In the genomic region with DNA sequence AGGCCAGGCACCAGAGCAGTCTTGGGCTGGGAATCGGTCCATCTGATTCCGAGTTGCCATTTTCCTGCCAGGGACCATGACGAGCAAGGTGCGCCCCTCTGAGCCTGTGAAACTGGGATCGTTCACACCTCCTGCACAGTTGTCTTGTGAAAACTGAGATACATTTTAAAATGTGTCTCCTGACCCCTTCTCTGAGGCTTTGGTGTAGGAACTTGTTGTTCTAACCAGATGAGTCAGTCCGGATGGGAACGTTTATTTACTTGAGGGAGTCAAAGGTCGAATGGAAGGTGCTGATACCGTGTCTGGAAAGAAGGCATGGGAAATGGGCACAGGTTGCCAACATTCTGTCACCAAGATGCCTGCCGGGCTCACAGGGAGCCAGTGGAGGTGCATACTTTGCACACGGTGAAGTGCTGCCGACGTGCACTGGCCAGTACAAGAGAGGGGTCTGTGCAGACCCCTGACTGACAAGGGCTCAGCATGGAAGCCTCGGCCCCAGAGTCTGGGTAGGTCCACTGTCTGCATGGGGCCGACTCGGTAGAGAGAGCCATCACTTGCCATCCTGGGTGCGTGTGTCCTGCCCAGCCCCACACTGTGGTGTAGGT, we compare ENCODE assay signal across 15 cellular contexts. TPM values are rescaled to one million over a fixed set of nuclear protein-coding genes. Genes with fewer than 3 reads are reported as not detected.
DNase-seq lines count a peak whose midpoint lies in the region; ATAC-seq and TF ChIP-seq lines count a peak whose summit lies in the region.
"Had no signal": no experiment of that assay in that cellular context is flagged by ENCODE, and none has a peak within 500 bp of the region (broad histone marks: within the 10 kb centered on the region; RNA-seq: fewer than 3 reads in every experiment).

No MANE protein-coding gene starts in this region.

- CTCF ChIA-PET in PC-3 (lab: Charles Lee), result no interaction called here

- H2BK5ac ChIP-seq in neuronal stem cell (ENCODE audit: low read length) (no peak overlapping the region), trophoblast cell (ENCODE audit: low read depth, low read length, poor library complexity) (no peak overlapping the region)

- no peak overlapping the region for H3K4me3 ChIP-seq in PC-3 (ENCODE audit: low read length)
- no peak overlapping the region for H3K4me3 ChIP-seq in fibroblast of pulmonary artery (replicated peaks; ENCODE audit: low read depth, low read length)
- no peak overlapping the region for H3K4me3 ChIP-seq in neuronal stem cell (ENCODE audit: low read length in 2 of 2)
- no peak overlapping the region for H3K4me3 ChIP-seq in trophoblast cell (ENCODE audit: low read depth, low read length)

- no peak overlapping the region for H3K4ac ChIP-seq in neuronal stem cell (ENCODE audit: low read length)
- no peak overlapping the region for H3K4ac ChIP-seq in trophoblast cell (ENCODE audit: low read depth, low read length)

- H2AK5ac ChIP-seq in neuronal stem cell (ENCODE audit: low read depth, low read length) (peak overlapping the region; percentile 1), trophoblast cell (ENCODE audit: low read length) (no peak overlapping the region)

- no peaks in the 10 kb centered on the region for H3F3A ChIP-seq in PC-3 (ENCODE audit: low read length, unreplicated experiment)

- intact Hi-C loops in PC-3 (cut with micrococcal nuclease), result loop anchor here (2.0 to 5.0 kb wide), 2 partner anchors 60 to 319 kb away; a partner anchor contains a TSS

- H3K27me3 ChIP-seq in PC-3 (ENCODE audit: low read length) (no peaks in the 10 kb centered on the region), neuronal stem cell (ENCODE audit: control insufficient read depth in 3 of 3, insufficient read depth in 3 of 3, low read depth in 1 of 3, low read length in 3 of 3) (peaks cover 0 to 69% (median 0%) of the 10 kb centered on the region in 3 experiments), trophoblast cell (ENCODE audit: insufficient read depth, low read length) (no peaks in the 10 kb centered on the region)

- H3K23ac ChIP-seq in neuronal stem cell (ENCODE audit: low read depth, low read length, poor library complexity), result no peak overlapping the region
- H3K23ac ChIP-seq in trophoblast cell (ENCODE audit: low read length), result no peak overlapping the region

- H3K14ac ChIP-seq in neuronal stem cell (ENCODE audit: low read length) (no peak overlapping the region), trophoblast cell (ENCODE audit: low read length) (no peak overlapping the region)

- H2BK120ac ChIP-seq in neuronal stem cell (ENCODE audit: low read depth, low read length), result no peak overlapping the region
- no peak overlapping the region for H2BK120ac ChIP-seq in trophoblast cell (ENCODE audit: insufficient read depth, low read length, poor library complexity)

- TF ChIP-seq CTCF in PC-3 (conservative IDR thresholded peaks at IDR 0.05; ENCODE audit: low read depth, low read length) (no peak), fibroblast of pulmonary artery (IDR thresholded peaks at IDR 0.05; ENCODE audit: low read length, missing control alignments) (no peak)

- peak overlapping the region; percentile 32; the same call in 1 of the 2 replicates for H3K4me2 ChIP-seq in PC-3 (ENCODE audit: low read length)
- H3K4me2 ChIP-seq in neuronal stem cell (ENCODE audit: insufficient read depth, low read length, poor library complexity, severe bottlenecking), result no peak overlapping the region
- no peak overlapping the region for H3K4me2 ChIP-seq in trophoblast cell (ENCODE audit: low read length)

- no peak overlapping the region for H3K9ac ChIP-seq in PC-3 (ENCODE audit: low read length)
- no peak overlapping the region for H3K9ac ChIP-seq in neuronal stem cell (ENCODE audit: low read depth, low read length, poor library complexity)
- H3K9ac ChIP-seq in trophoblast cell (ENCODE audit: low read length), result no peak overlapping the region

- no peak overlapping the region for H4K91ac ChIP-seq in neuronal stem cell (ENCODE audit: low read depth, low read length, poor library complexity)
- H4K91ac ChIP-seq in trophoblast cell (ENCODE audit: low read depth, low read length), result no peak overlapping the region

- no peaks in the 10 kb centered on the region for H4K20me1 ChIP-seq in PC-3 (ENCODE audit: low read length)

- H3K9me2 ChIP-seq in PC-3 (replicated peaks; ENCODE audit: low read length), result no peaks in the 10 kb centered on the region

- H3K79me2 ChIP-seq in PC-3 (ENCODE audit: low read length) (no peaks in the 10 kb centered on the region), trophoblast cell (ENCODE audit: control insufficient read depth, insufficient read depth, low read length, poor library complexity) (no peaks in the 10 kb centered on the region)

- no peak overlapping the region for H4K12ac ChIP-seq in trophoblast cell (ENCODE audit: low read depth, low read length)

- POLR2A ChIA-PET in PC-3 (lab: Charles Lee; ENCODE audit: unreplicated experiment), result no interaction called here

- no peak overlapping the region for H3K18ac ChIP-seq in neuronal stem cell (ENCODE audit: low read length)
- H3K18ac ChIP-seq in trophoblast cell (ENCODE audit: low read length), result no peak overlapping the region

- H3K9me3 ChIP-seq in PC-3 (ENCODE audit: low read length), result no peaks in the 10 kb centered on the region
- H3K9me3 ChIP-seq in neuronal stem cell (replicated peaks in 1 of 2; ENCODE audit: control insufficient read depth in 2 of 2, insufficient read depth in 1 of 2, low read depth in 1 of 2, low read length in 2 of 2), result no peaks in the 10 kb centered on the region
- H3K9me3 ChIP-seq in trophoblast cell (ENCODE audit: insufficient read depth, low read depth, low read length), result no peaks in the 10 kb centered on the region

- H3K4me1 ChIP-seq in PC-3 (ENCODE audit: insufficient read depth, low read length), result peaks cover 9% of the 10 kb centered on the region
- H3K4me1 ChIP-seq in neuronal stem cell (ENCODE audit: control insufficient read depth in 2 of 2, insufficient read depth in 1 of 2, low read depth in 1 of 2, low read length in 2 of 2), result peaks cover 5 to 6% of the 10 kb centered on the region in 2 donors
- peaks cover 0 to 2% of the 10 kb centered on the region in 2 experiments for H3K4me1 ChIP-seq in trophoblast cell (ENCODE audit: control insufficient read depth in 1 of 2, insufficient read depth in 2 of 2, low read length in 2 of 2)

- WGBS in neuronal stem cell (ENCODE audit: extremely low coverage in 2 of 2, insufficient read length in 2 of 2, insufficient replicate concordance in 1 of 2), 2 donors, result no CpG with 5 or more reads among the region's 17 CpGs
- WGBS in trophoblast cell (ENCODE audit: extremely low coverage, insufficient coverage, insufficient read length), result no CpG with 5 or more reads among the region's 17 CpGs

- H2AFZ ChIP-seq in PC-3 (ENCODE audit: low read length) (no peak overlapping the region), neuronal stem cell (ENCODE audit: low read length) (no peak overlapping the region), trophoblast cell (ENCODE audit: insufficient read depth, low read length, poor library complexity) (no peak overlapping the region)

- H3K36me3 ChIP-seq in PC-3 (ENCODE audit: low read depth, low read length), result no peaks in the 10 kb centered on the region
- H3K36me3 ChIP-seq in neuronal stem cell (replicated peaks in 1 of 2; ENCODE audit: control insufficient read depth in 2 of 2, insufficient read depth in 2 of 2, low read length in 2 of 2), result no peaks in the 10 kb centered on the region
- H3K36me3 ChIP-seq in trophoblast cell (ENCODE audit: control insufficient read depth in 1 of 2, insufficient read depth in 2 of 2, low read length in 2 of 2), result no peaks in the 10 kb centered on the region

- ATAC-seq in PC-3 (peak; percentile 51), HG02571 (IDR thresholded peaks at IDR 0.05; ENCODE audit: unreplicated experiment) (no peak)

- H4K8ac ChIP-seq in neuronal stem cell (ENCODE audit: low read depth, low read length), result no peak overlapping the region
- no peak overlapping the region for H4K8ac ChIP-seq in trophoblast cell (ENCODE audit: low read depth, low read length)

- DNase-seq in DMS53 treated with DMSO at 0.1 percent for 48 hours (lab: John Stamatoyannopoulos, UW; ENCODE audit: unreplicated experiment) (peak; percentile 56), PC-3 (peak; percentile 51), fibroblast of pulmonary artery (ENCODE audit: low read depth) (peak; percentile 29), neuronal stem cell (ENCODE audit: low spot score) (no peak), T-helper 1 cell (no peak), MV-4-11 (lab: John Stamatoyannopoulos, UW) (no peak), trophoblast cell (no peak)
- DNase-seq: activated CD4-positive, alpha-beta T cell treated with anti-CD3 and anti-CD28 coated beads for 4 hours; activated T-cell treated with anti-CD3 and anti-CD28 coated beads, Interleukin-2, amount 50 U/mL, for 48 hours; erythroblast; naive thymus-derived CD8-positive, alpha-beta T cell; NCI-H1092 treated with DMSO at 0.1 percent for 48 hours; SIG-M5; stimulated activated naive B cell treated with anti-CD40 and anti-IgM and Interleukin-4, amounts not matched to agents 10 μg/mL and 1 μg/mL and 100 μg/mL, for 72 hours had no signal

- H2BK12ac ChIP-seq in neuronal stem cell (ENCODE audit: low read length), result no peak overlapping the region
- no peak overlapping the region for H2BK12ac ChIP-seq in trophoblast cell (ENCODE audit: low read length)

- H3K27ac ChIP-seq in PC-3 (ENCODE audit: low read length), result no peak overlapping the region
- no peak overlapping the region for H3K27ac ChIP-seq in neuronal stem cell (replicated peaks; ENCODE audit: low read length)
- H3K27ac ChIP-seq in trophoblast cell (ENCODE audit: low read depth, low read length), result no peak overlapping the region

- BruUV-seq in PC-3 (replicated peaks; lab: Mats Ljungman, UMichigan), result no TSS peak

- H3K79me1 ChIP-seq in neuronal stem cell (ENCODE audit: low read depth, low read length) (no peaks in the 10 kb centered on the region), trophoblast cell (ENCODE audit: low read length) (no peaks in the 10 kb centered on the region)

- peak overlapping the region; percentile 76 for H2BK15ac ChIP-seq in neuronal stem cell (ENCODE audit: low read length)

RNA-seq across cellular contexts. Expression of a gene that starts 7.4 kb away (rescaled TPM):
- 0.12 and 0.26 TPM in 2 replicates for total RNA-seq in PC-3 (2014; rRNA removed)
- 3.7 TPM for polyA plus RNA-seq in neuronal stem cell (2013, experiment 1 of 2)
- polyA plus RNA-seq in neuronal stem cell (2013, experiment 2 of 2), result 4.2 TPM
- polyA plus RNA-seq in trophoblast cell (2013), result 0.06 and 0.08 TPM in 2 replicates
- polyA plus RNA-seq: naive thymus-derived CD8-positive, alpha-beta T cell had no signal

RNA-seq across cellular contexts. Expression of a gene that starts 59.0 kb away (rescaled TPM):
- 32.3 and 41.5 TPM in 2 replicates for total RNA-seq in PC-3 (2014; rRNA removed)
- 23.2 TPM for polyA plus RNA-seq in neuronal stem cell (2013, experiment 1 of 2)
- polyA plus RNA-seq in neuronal stem cell (2013, experiment 2 of 2), result 23.3 TPM
- polyA plus RNA-seq in trophoblast cell (2013), result 11.4 and 12.3 TPM in 2 replicates

Comparison
In these comparisons a context has a peak if more than half of its experiments do, and no peak if none do; other contexts are left out.
1. DNase-seq: peak in DMS53 treated with DMSO at 0.1 percent for 48 hours (single experiment), PC-3 (single experiment) and fibroblast of pulmonary artery (single experiment); none in neuronal stem cell (single experiment), T-helper 1 cell (0 of 5), MV-4-11 (single experiment) and trophoblast cell (0 of 2).